22 cellular contexts compared by ENCODE assay signal in genomic region chr2:100264121-100264520, GRCh38. TPM values are rescaled to one million over a fixed set of nuclear protein-coding genes. Genes with fewer than 3 reads are reported as not detected.
"Had no signal": no experiment of that assay in that cellular context is flagged by ENCODE, and none has a peak within 500 bp of the region (broad histone marks: within the 10 kb centered on the region; RNA-seq: fewer than 3 reads in every experiment).

No MANE protein-coding gene starts in this region.

- ATAC-seq: Panc1, PC-3 had no signal

- H3K27me3 ChIP-seq: MG63 had no signal

- H3K36me3 ChIP-seq: MG63 had no signal

- H3K27ac ChIP-seq: RWPE1 had no signal

- H3K9me2 ChIP-seq: SK-N-SH had no signal

- DNase-seq: Karpas-422, KG1, MG63, NCI-H1092, NCI-H1105 treated with DMSO at 0.1 percent for 48 hours, NCI-H1417 treated with DMSO at 0.1 percent for 48 hours, NCI-H187, NCI-H2029, NCI-H2081 treated with DMSO at 0.1 percent for 48 hours, NCI-H2171, NCI-H226, NCI-H446, NCI-H510A, NCI-H524 treated with DMSO at 0.1 percent for 48 hours, NCI-H69, NCI-H774, PC-3, SHP77, SK-N-SH had no signal

- H3K4me2 ChIP-seq: SK-N-SH had no signal

- H3K4me3 ChIP-seq: MG63 had no signal

RNA-seq across cellular contexts. Expression of gene LONRF2, which starts 58.2 kb away (rescaled TPM):
- total RNA-seq: OCI-LY7 had no signal
